Comparison of ENCODE assay signal across 16 cellular contexts in genomic region chr15:48515497-48515896, GRCh38.
DNase-seq lines count a peak whose midpoint lies in the region; ATAC-seq and TF ChIP-seq lines count a peak whose summit lies in the region.
"Had no signal": no experiment of that assay in that cellular context is flagged by ENCODE, and none has a peak within 500 bp of the region (broad histone marks: within the 10 kb centered on the region; RNA-seq: fewer than 3 reads in every experiment).

No MANE protein-coding gene starts in this region.

- peak in 3 of 4 donors; percentile 53 to 64 (median 64) for ATAC-seq in psoas muscle

- TF ChIP-seq CTCF in left ventricle myocardium inferior (IDR thresholded peaks at IDR 0.05; ENCODE audit: borderline replicate concordance) (no peak), right atrium auricular region (IDR thresholded peaks at IDR 0.05) (no peak), psoas muscle (IDR thresholded peaks at IDR 0.05) (no peak)

- H3K4me1 ChIP-seq in left ventricle myocardium inferior, result no peaks in the 10 kb centered on the region
- H3K4me1 ChIP-seq in right atrium auricular region, result no peaks in the 10 kb centered on the region
- H3K4me1 ChIP-seq in psoas muscle, result no peaks in the 10 kb centered on the region

- H3K27ac ChIP-seq in left ventricle myocardium inferior (replicated peaks) (peak overlapping the region; percentile 11), right atrium auricular region (no peak overlapping the region), psoas muscle (no peak overlapping the region)
- H3K27ac ChIP-seq: C4-2B, SK-N-MC had no signal

- H3K27me3 ChIP-seq in left ventricle myocardium inferior (ENCODE audit: low read depth), result no peaks in the 10 kb centered on the region
- no peaks in the 10 kb centered on the region for H3K27me3 ChIP-seq in right atrium auricular region
- no peaks in the 10 kb centered on the region for H3K27me3 ChIP-seq in psoas muscle (ENCODE audit: insufficient read depth in 3 of 3, low read length in 2 of 3)

- 21 to 34% (median 23%) methylated on average over 2 of the region's 2 CpGs for WGBS in psoas muscle, 3 donors

- H3K4me3 ChIP-seq in left ventricle myocardium inferior, result no peak overlapping the region
- no peak overlapping the region for H3K4me3 ChIP-seq in right atrium auricular region
- no peak overlapping the region for H3K4me3 ChIP-seq in psoas muscle
- H3K4me3 ChIP-seq: SK-N-MC had no signal

- no peaks in the 10 kb centered on the region for H3K9me3 ChIP-seq in left ventricle myocardium inferior (replicated peaks)
- no peaks in the 10 kb centered on the region for H3K9me3 ChIP-seq in right atrium auricular region
- H3K9me3 ChIP-seq in psoas muscle, result no peaks in the 10 kb centered on the region

- DNase-seq in left ventricle myocardium inferior (no peak), right atrium auricular region (ENCODE audit: low spot score) (no peak), left kidney (ENCODE audit: low read depth, low spot score) (peak; percentile 44), psoas muscle (no peak), SKM-1 (lab: John Stamatoyannopoulos, UW; ENCODE audit: unreplicated experiment) (no peak), NOMO-1 (lab: John Stamatoyannopoulos, UW; ENCODE audit: unreplicated experiment in 2 of 2) (no peak)
- DNase-seq in stimulated activated naive CD4-positive, alpha-beta T cell (lab: John Stamatoyannopoulos, UW), result no peak
- DNase-seq: DND-41, KBM-7, NCI-H1105 treated with DMSO at 0.1 percent for 48 hours, NCI-H1930, NCI-H510A, NCI-H748 treated with DMSO at 0.1 percent for 48 hours, SHP77 had no signal

- H3K36me3 ChIP-seq in left ventricle myocardium inferior, result peaks cover 53% of the 10 kb centered on the region
- peaks cover 26% of the 10 kb centered on the region for H3K36me3 ChIP-seq in right atrium auricular region
- no peaks in the 10 kb centered on the region for H3K36me3 ChIP-seq in psoas muscle (ENCODE audit: insufficient read depth in 1 of 2, low read depth in 1 of 2)

- intact Hi-C loops in left ventricle myocardium inferior (cut with micrococcal nuclease) (no loop called here), psoas muscle (cut with DNase I) (loop anchor here in 1 of 2 donors (5.0 kb wide), 1 partner anchor 127 kb away; no protein-coding TSS in a partner anchor)
